9 cellular contexts compared by ENCODE assay signal in the genomic region with DNA sequence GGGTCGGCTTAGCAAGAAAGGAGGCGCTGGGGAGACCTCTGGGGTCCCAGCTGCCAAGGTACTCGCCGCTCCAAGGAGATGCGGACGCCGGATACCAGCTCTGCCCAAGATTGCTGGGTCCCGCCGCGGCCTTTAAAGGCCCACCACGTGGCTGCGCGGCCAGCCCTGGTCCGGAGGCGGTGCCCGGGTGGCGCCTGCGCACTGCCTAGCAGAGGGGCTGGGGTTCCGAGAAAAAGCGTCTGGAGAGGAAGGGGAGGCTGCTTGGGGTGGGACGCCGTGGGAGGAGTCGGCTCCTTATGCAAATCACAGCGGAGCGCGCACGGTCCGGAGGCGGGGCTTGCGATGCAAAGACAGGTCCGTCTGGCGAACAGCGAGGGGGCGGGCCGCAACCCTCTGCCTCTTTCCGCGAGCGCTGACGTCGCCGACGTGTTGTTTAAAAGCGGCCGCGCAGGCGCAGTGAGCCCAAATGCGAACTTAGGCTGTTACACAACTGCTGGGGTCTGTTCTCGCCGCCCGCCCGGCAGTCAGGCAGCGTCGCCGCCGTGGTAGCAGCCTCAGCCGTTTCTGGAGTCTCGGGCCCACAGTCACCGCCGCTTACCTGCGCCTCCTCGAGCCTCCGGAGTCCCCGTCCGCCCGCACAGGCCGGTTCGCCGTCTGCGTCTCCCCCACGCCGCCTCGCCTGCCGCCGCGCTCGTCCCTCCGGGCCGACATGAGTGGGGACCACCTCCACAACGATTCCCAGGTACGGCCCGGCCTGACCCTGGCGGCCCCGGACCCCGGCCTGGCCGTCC. TPM values are rescaled to one million over a fixed set of nuclear protein-coding genes. Genes with fewer than 3 reads are reported as not detected.
DNase-seq lines count a peak whose midpoint lies in the region; ATAC-seq, FAIRE-seq and TF ChIP-seq lines count a peak whose summit lies in the region.
"Had no signal": no experiment of that assay in that cellular context is flagged by ENCODE, and none has a peak within 500 bp of the region (broad histone marks: within the 10 kb centered on the region; RNA-seq: fewer than 3 reads in every experiment).

TOP1 (plus strand) TSS at position 464 of the 791 bp plus-strand sequence; CDS start at position 710, 246 bp downstream.

- peak within 1 kb of the TSS; percentile 78 to 88 for H3K9ac ChIP-seq in kidney (ENCODE audit: low read length in 2 of 2)

- intact Hi-C loops in kidney (cut with DNase I) = no loop called here

- H3K9me3 ChIP-seq in kidney (ENCODE audit: control insufficient read depth in 1 of 2, low read length in 2 of 2) = no peaks in the 10 kb centered on the region

- no peaks in the 10 kb centered on the region for H3K36me3 ChIP-seq in kidney (ENCODE audit: control insufficient read depth in 1 of 2, insufficient read depth in 2 of 2, low read length in 2 of 2)

- DNase-seq in AG20443 (ENCODE audit: low spot score) = peak; percentile 100
- DNase-seq in NCI-H510A (lab: John Stamatoyannopoulos, UW) = peak; percentile 99
- DNase-seq in activated CD4-positive, alpha-beta T cell treated with anti-CD3 and anti-CD28 coated beads for 1 hour = peak; percentile 100
- peak; percentile 100 for DNase-seq in cerebellum (ENCODE audit: low spot score)
- peak; percentile 100 for DNase-seq in kidney
- peak; percentile 100 for DNase-seq in stimulated activated CD4-positive, alpha-beta T cell treated with anti-CD3 and anti-CD28 coated beads, Interleukin-15, amount 100 ng/mL, for 24 hours

- FAIRE-seq in kidney (lab: Jason Lieb, UNC) = peak; percentile 96
- FAIRE-seq: islet of Langerhans had no signal

- ATAC-seq in HG03432 (IDR thresholded peaks at IDR 0.05; ENCODE audit: unreplicated experiment) = peak; percentile 95

- no peak for TF ChIP-seq CTCF in kidney (IDR thresholded peaks at IDR 0.05; ENCODE audit: borderline replicate concordance, extremely low read depth, insufficient read depth)

- peak within 1 kb of the TSS; percentile 66 to 85 for H3K4me3 ChIP-seq in kidney (ENCODE audit: low read length in 2 of 2)

- peak within 1 kb of the TSS; percentile 94 to 96 for H3K27ac ChIP-seq in kidney (ENCODE audit: low read depth in 2 of 2, low read length in 2 of 2)

- H3K4me1 ChIP-seq in kidney (ENCODE audit: control insufficient read depth in 1 of 2, insufficient read depth in 1 of 2, low read depth in 1 of 2, low read length in 2 of 2) = peaks cover 9 to 21% of the 10 kb centered on the region in 2 donors

- TF ChIP-seq POLR2A in GM19099 (IDR thresholded peaks at IDR 0.05; ENCODE audit: extremely low read depth, insufficient read length, low read depth) = peak; percentile 98

RNA-seq across cellular contexts. Expression of gene TOP1, which starts in this region (rescaled TPM):
- total RNA-seq in cerebellum (19.4 TPM), kidney (49.9 TPM)
- polyA plus RNA-seq in kidney (ENCODE audit: insufficient read depth, low read depth, low replicate concordance) = 23.4 TPM

Comparison
In these comparisons a context has a peak if more than half of its experiments do, and no peak if none do; other contexts are left out.
1. Peak in every context shown above with its lines: DNase-seq, ATAC-seq, H3K4me3 ChIP-seq and H3K27ac ChIP-seq.